In the genomic region with DNA sequence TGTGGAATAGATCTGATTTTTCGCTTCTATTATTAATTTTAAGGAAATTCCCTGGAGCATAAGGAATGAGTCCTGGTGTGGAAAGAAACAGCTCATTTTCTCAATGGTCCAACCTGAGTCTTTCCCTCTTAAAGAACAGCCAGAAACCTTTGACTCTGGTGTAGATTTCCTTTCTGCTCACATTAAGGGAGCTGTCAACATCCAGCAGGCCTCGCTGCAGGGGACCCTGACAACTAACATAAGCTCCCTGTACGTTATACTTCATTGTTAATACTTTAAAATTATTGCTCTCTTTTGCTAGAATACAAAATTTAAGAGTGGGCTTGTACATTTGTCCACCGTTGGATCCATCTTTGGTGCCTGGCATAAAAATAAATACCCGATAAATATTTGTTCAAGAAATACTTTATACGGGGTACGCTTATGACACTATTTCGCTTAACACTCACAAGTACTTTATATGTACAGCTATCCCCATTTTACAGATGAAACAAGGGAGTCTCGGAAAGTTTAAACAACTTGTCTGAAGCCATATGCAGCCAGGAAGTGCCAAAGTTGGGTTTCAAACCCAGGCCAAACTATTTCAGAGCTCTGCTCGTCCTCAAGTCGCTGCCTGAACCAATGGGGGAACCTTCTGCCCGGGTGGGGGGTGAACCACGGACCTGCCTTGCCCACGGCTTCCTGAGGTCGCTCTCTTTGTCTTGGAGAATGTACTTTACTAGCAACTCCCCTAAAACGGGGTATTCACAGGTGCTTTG, we compare ENCODE assay signal across 8 cellular contexts. TPM values are rescaled to one million over a fixed set of nuclear protein-coding genes. Genes with fewer than 3 reads are reported as not detected.
DNase-seq lines count a peak whose midpoint lies in the region; ATAC-seq and TF ChIP-seq lines count a peak whose summit lies in the region.

No MANE protein-coding gene starts in this region.

- 11% methylated on average over 16 of the region's 16 CpGs for WGBS in right cardiac atrium

- H3K36me3 Mint-ChIP-seq in CD14-positive monocyte, result peaks cover 22 to 35% of the 10 kb centered on the region in 2 donors

- H3K27me3 ChIP-seq in right cardiac atrium (ENCODE audit: control insufficient read depth, insufficient read depth), result no peaks in the 10 kb centered on the region
- H3K27me3 ChIP-seq in skeletal muscle satellite cell (ENCODE audit: control insufficient read depth, insufficient read depth, low read length), result no peaks in the 10 kb centered on the region

- peak overlapping the region; percentile 98 for H3K27ac ChIP-seq in right cardiac atrium (ENCODE audit: low read length)

- H3K9me3 ChIP-seq in right cardiac atrium (ENCODE audit: control insufficient read depth, low read length) (no peaks in the 10 kb centered on the region), skeletal muscle satellite cell (replicated peaks; ENCODE audit: low read length) (no peaks in the 10 kb centered on the region)

- H3K27ac Mint-ChIP-seq in CD14-positive monocyte, result peak overlapping the region; percentile 98 to 99 (median 99)

- peaks cover 34% of the 10 kb centered on the region for H3K36me3 ChIP-seq in skeletal muscle satellite cell (ENCODE audit: insufficient read depth, low read length)

- in situ Hi-C loops in GM13976 (cut with MboI; ENCODE audit: low sequenced_read_pairs, unreplicated experiment), result no loop called here

- H3K27me3 Mint-ChIP-seq in CD14-positive monocyte (ENCODE audit: low read depth in 3 of 3), result peaks cover 0 to 4% (median 1%) of the 10 kb centered on the region in 3 donors

- peak overlapping the region; percentile 97 for H3K9ac ChIP-seq in skeletal muscle satellite cell (ENCODE audit: low read depth, low read length)

- ATAC-seq in GM19035 (IDR thresholded peaks at IDR 0.05; ENCODE audit: unreplicated experiment) (peak; percentile 27), right cardiac atrium (peak in 1 of 2 donors; percentile 27)

- H3K4me3 ChIP-seq in LNCaP clone FGC (ENCODE audit: low read depth, low read length) (peak overlapping the region; percentile 87), right cardiac atrium (ENCODE audit: low read length) (peak overlapping the region; percentile 98), skeletal muscle satellite cell (ENCODE audit: low read length) (peak overlapping the region; percentile 91)

- H3K4me2 ChIP-seq in skeletal muscle satellite cell (ENCODE audit: low read length), result peak overlapping the region; percentile 80

- DNase-seq in CD14-positive monocyte (ENCODE audit: low spot score) (peak; percentile 51), LNCaP clone FGC (ENCODE audit: low read depth) (no peak), right cardiac atrium (no peak), cerebellar nuclear complex (lab: John Stamatoyannopoulos, UW) (no peak), GM13976 (ENCODE audit: low spot score) (no peak)
- DNase-seq in activated T-helper 9 cell treated with anti-CD3 and anti-CD28 coated beads, Interleukin-2, amount 50 U/mL, for 16 hours (ENCODE audit: low read depth), result peak; percentile 25

- TF ChIP-seq CTCF in CD14-positive monocyte (IDR thresholded peaks at IDR 0.05), result no peak
- no peak for TF ChIP-seq CTCF in LNCaP clone FGC (IDR thresholded peaks at IDR 0.05; ENCODE audit: control insufficient read depth, extremely low read depth, insufficient read depth)
- no peak for TF ChIP-seq CTCF in GM13976 (IDR thresholded peaks at IDR 0.05; ENCODE audit: borderline replicate concordance, control extremely low read depth, extremely low read depth, insufficient read depth, missing control alignments)

- intact Hi-C loops in CD14-positive monocyte (cut with micrococcal nuclease) (no loop called here), right cardiac atrium (cut with DNase I) (no loop called here)

- H3K4me1 ChIP-seq in right cardiac atrium (ENCODE audit: control insufficient read depth, insufficient read depth, low read length) (peaks cover 5% of the 10 kb centered on the region), skeletal muscle satellite cell (ENCODE audit: control insufficient read depth, insufficient read depth, low read length) (peaks cover 13% of the 10 kb centered on the region)

- H3K4me1 Mint-ChIP-seq in CD14-positive monocyte, result peaks cover 27% of the 10 kb centered on the region

- peak overlapping the region; percentile 98 for H3K4me3 Mint-ChIP-seq in CD14-positive monocyte

- H3K9me3 Mint-ChIP-seq in CD14-positive monocyte, result no peaks in the 10 kb centered on the region

RNA-seq across cellular contexts. Expression of gene SMARCE1, which starts 0.6 kb away (rescaled TPM):
- 100 to 1,000 TPM; 119 to 127 TPM for polyA plus RNA-seq in CD14-positive monocyte
- total RNA-seq in right cardiac atrium, result 10 to 100 TPM; 69.2 to 72.0 (median 71.4) TPM
- 51.8 TPM for polyA plus RNA-seq in right cardiac atrium
- 61.8 and 63.1 TPM in 2 replicates for total RNA-seq in skeletal muscle satellite cell (2012; rRNA removed)

RNA-seq across cellular contexts. Expression of gene KRT222, which starts 18.0 kb away (rescaled TPM):
- polyA plus RNA-seq in CD14-positive monocyte, result not detected
- total RNA-seq in right cardiac atrium, result 1 to 10 TPM in 1 of 4 donors, under 1 TPM in 3; 0.45 to 1.4 (median 0.58) TPM
- polyA plus RNA-seq in right cardiac atrium, result 1.5 TPM
- total RNA-seq in skeletal muscle satellite cell (2012; rRNA removed), result under 0.01 and 0.25 TPM in 2 replicates

RNA-seq across cellular contexts. Expression of gene KRT24, which starts 56.6 kb away (rescaled TPM):
- polyA plus RNA-seq in CD14-positive monocyte (not detected), right cardiac atrium (0.16 TPM)
- not detected for total RNA-seq in right cardiac atrium
- total RNA-seq in skeletal muscle satellite cell (2012; rRNA removed), result not detected in 2 replicates

Comparison
In these comparisons a context has a peak if more than half of its experiments do, and no peak if none do; other contexts are left out.
1. DNase-seq: peak in CD14-positive monocyte (single experiment) and activated T-helper 9 cell treated with anti-CD3 and anti-CD28 coated beads, Interleukin-2, amount 50 U/mL, for 16 hours (single experiment); none in LNCaP clone FGC (single experiment), right cardiac atrium (0 of 3), cerebellar nuclear complex (0 of 2) and GM13976 (single experiment).
2. Peak in every context shown above with its lines, with median percentiles within 50 percentile points of each other: H3K4me3 ChIP-seq.